ENCODE assay signal across 8 cellular contexts in the genomic region with DNA sequence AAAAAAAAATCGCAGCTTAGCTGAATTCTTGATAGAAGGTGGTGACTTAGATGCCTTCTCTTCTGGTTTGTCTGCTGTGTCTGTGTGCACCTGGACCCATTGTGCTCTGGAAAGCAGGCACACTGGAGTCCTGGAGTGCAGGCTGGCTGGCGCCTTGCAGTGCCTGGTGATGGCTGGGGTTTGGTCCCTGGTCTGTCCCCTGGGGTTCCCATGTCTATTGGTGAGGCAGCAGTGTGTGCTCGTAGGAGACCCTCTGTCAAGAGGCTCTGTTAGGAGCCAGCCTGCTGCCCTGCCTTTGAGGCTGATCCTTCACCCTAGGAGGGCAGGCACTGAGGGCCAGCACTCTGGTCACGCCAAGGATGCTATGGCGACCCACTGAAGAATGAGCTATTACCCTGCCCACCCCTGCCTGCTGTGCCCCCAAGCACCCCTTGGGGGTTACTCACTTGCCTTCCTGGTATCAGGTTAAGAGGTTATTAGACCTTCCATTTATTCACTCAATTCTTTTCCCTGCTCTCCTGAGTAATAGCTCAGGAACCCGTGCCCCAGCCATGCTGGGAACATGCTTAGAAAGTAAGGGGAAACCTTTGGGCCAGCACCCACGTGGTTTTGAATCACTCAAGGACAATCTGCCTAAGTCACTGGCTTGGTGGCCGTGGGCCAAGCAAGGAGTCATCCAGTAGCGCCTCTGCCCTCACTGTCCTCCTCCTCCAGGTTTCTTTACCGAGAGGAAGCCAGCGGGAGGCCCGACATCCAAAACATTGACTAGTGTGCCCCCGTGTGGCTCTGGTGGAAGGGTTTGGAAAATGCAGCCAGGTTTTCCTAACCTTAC.
DNase-seq lines count a peak whose midpoint lies in the region; ATAC-seq and TF ChIP-seq lines count a peak whose summit lies in the region.

No MANE protein-coding gene starts in this region.

- peak overlapping the region; percentile 60 for H3K27ac ChIP-seq in muscle layer of colon (ENCODE audit: low read depth, low read length)
- peak overlapping the region; percentile 41 for H3K27ac ChIP-seq in stomach smooth muscle (ENCODE audit: low read length)

- peaks cover 34% of the 10 kb centered on the region for H3K4me1 ChIP-seq in muscle layer of colon (ENCODE audit: insufficient read depth, low read length)
- peaks cover 26% of the 10 kb centered on the region for H3K4me1 ChIP-seq in stomach smooth muscle (ENCODE audit: control insufficient read depth, insufficient read depth, low read length)

- H3K27me3 ChIP-seq in muscle layer of colon (ENCODE audit: control insufficient read depth in 1 of 2, insufficient read depth in 2 of 2, low read length in 2 of 2) (no peaks in the 10 kb centered on the region), stomach smooth muscle (ENCODE audit: control insufficient read depth in 1 of 2, insufficient read depth in 2 of 2, low read length in 2 of 2) (no peaks in the 10 kb centered on the region)

- H3K9me3 ChIP-seq in muscle layer of colon (ENCODE audit: low read length) (no peaks in the 10 kb centered on the region), stomach smooth muscle (ENCODE audit: control insufficient read depth in 2 of 2, low read length in 2 of 2) (no peaks in the 10 kb centered on the region)

- H3K4me3 ChIP-seq in GM12864 (ENCODE audit: low read depth, low read length) (no peak overlapping the region), muscle layer of colon (ENCODE audit: low read depth in 1 of 2, low read length in 2 of 2) (no peak overlapping the region), stomach smooth muscle (ENCODE audit: low read length in 2 of 2) (peak overlapping the region in 1 of 2 donors; percentile 47)

- peak; percentile 24 for DNase-seq in GM12864 (ENCODE audit: low read depth)
- peak; percentile 88 for DNase-seq in HPDE6-E6E7 (ENCODE audit: extremely low spot score)
- peak; percentile 89 for DNase-seq in NCI-H69 (lab: John Stamatoyannopoulos, UW)
- DNase-seq in activated CD8-positive, alpha-beta memory T cell treated with anti-CD3 and anti-CD28 coated beads for 24 hours, result peak; percentile 65

- H3K9ac ChIP-seq in muscle layer of colon (ENCODE audit: low read length), result no peak overlapping the region
- peak overlapping the region in 1 of 2 donors; percentile 21 for H3K9ac ChIP-seq in stomach smooth muscle (ENCODE audit: low read length in 2 of 2)

- peak; percentile 71 for TF ChIP-seq CTCF in GM12864 (IDR thresholded peaks at IDR 0.05; ENCODE audit: low read depth, low read length, missing control alignments)

- ATAC-seq in esophagus mucosa (peak; percentile 92), HG02938 (IDR thresholded peaks at IDR 0.05; ENCODE audit: unreplicated experiment) (no peak)

- no peaks in the 10 kb centered on the region for H3K36me3 ChIP-seq in muscle layer of colon (ENCODE audit: insufficient read depth, low read length)
- no peaks in the 10 kb centered on the region for H3K36me3 ChIP-seq in stomach smooth muscle (ENCODE audit: control insufficient read depth in 2 of 2, insufficient read depth in 2 of 2, low read length in 2 of 2)

Comparison
In these comparisons a context has a peak if more than half of its experiments do, and no peak if none do; other contexts are left out.
1. DNase-seq: peak in every context shown above with its lines; median percentile 89 in NCI-H69; 88 in HPDE6-E6E7; 65 in activated CD8-positive, alpha-beta memory T cell treated with anti-CD3 and anti-CD28 coated beads for 24 hours; 24 in GM12864.